14 cellular contexts compared by ENCODE assay signal in genomic region chr2:112033600-112033999, GRCh38. TPM values are rescaled to one million over a fixed set of nuclear protein-coding genes. Genes with fewer than 3 reads are reported as not detected.
DNase-seq lines count a peak whose midpoint lies in the region; ATAC-seq and TF ChIP-seq lines count a peak whose summit lies in the region.
"Had no signal": no experiment of that assay in that cellular context is flagged by ENCODE, and none has a peak within 500 bp of the region (broad histone marks: within the 10 kb centered on the region; RNA-seq: fewer than 3 reads in every experiment).

No MANE protein-coding gene starts in this region.

- H3K79me2 ChIP-seq in PC-9 (ENCODE audit: low read depth) = no peaks in the 10 kb centered on the region

- H3K9me2 ChIP-seq in PC-9 (ENCODE audit: insufficient read depth) = no peaks in the 10 kb centered on the region

- DNase-seq in EL (peak; percentile 73), PC-9 (peak; percentile 36 to 79), omental fat pad (ENCODE audit: low spot score) (no peak), DMS153 treated with DMSO at 0.1 percent for 48 hours (lab: John Stamatoyannopoulos, UW; ENCODE audit: unreplicated experiment) (no peak), NCI-H1092 (lab: John Stamatoyannopoulos, UW) (no peak), putamen (ENCODE audit: low spot score) (no peak)
- DNase-seq: activated CD4-positive, alpha-beta T cell treated with anti-CD3 and anti-CD28 coated beads, Interleukin-2, amount 10 ng/mL, durations not matched to agents 24 days and 14 days; kidney; NCI-H1436; NCI-H69; stimulated activated CD4-positive, alpha-beta T cell treated with anti-CD3 and anti-CD28 coated beads, Interleukin-15, amount 100 ng/mL, for 24 hours had no signal

- H3K27ac ChIP-seq in PC-9 = peak overlapping the region; percentile 79
- H3K27ac ChIP-seq in esophagus (ENCODE audit: low read depth in 2 of 2, low read length in 1 of 2) = peak overlapping the region; percentile 14 to 55

- H2AFZ ChIP-seq in PC-9 = no peak overlapping the region

- TF ChIP-seq CTCF in PC-9 (conservative IDR thresholded peaks at IDR 0.05) (no peak), omental fat pad (IDR thresholded peaks at IDR 0.05) (no peak)

- peaks cover 6% of the 10 kb centered on the region for H3K9me3 ChIP-seq in PC-9 (ENCODE audit: insufficient read depth, low read depth)
- H3K9me3 ChIP-seq in esophagus (ENCODE audit: control insufficient read depth in 2 of 2, insufficient read depth in 1 of 2, low read depth in 1 of 2, low read length in 1 of 2) = no peaks in the 10 kb centered on the region
- H3K9me3 ChIP-seq: gastrocnemius medialis had no signal

- CTCF ChIA-PET in PC-9 (lab: Charles Lee) = no interaction called here

- 25 to 27% methylated on average over 1 of the region's 1 CpG for WGBS in esophagus, 2 donors

- POLR2A ChIA-PET in PC-9 (lab: Charles Lee; ENCODE audit: unreplicated experiment) = no interaction called here

- H3F3A ChIP-seq in PC-9 (ENCODE audit: insufficient read depth, low read depth) = peaks cover 28% of the 10 kb centered on the region

- no peaks in the 10 kb centered on the region for H4K20me1 ChIP-seq in PC-9 (ENCODE audit: insufficient read depth)

- intact Hi-C loops in PC-9 (cut with micrococcal nuclease; ENCODE audit: unreplicated experiment) = loop anchor here (1.0 to 5.0 kb wide), 2 partner anchors 8 to 56 kb away; no protein-coding TSS in a partner anchor

- H3K4me1 ChIP-seq in PC-9 (replicated peaks; ENCODE audit: insufficient read depth) = peaks cover 37% of the 10 kb centered on the region
- H3K4me1 ChIP-seq in esophagus (ENCODE audit: control insufficient read depth in 2 of 2, insufficient read depth in 2 of 2, low read length in 1 of 2) = peaks cover 0 to 3% of the 10 kb centered on the region in 2 donors

- 0 out of 2 replicates have a peak overlapping the region, but pooled peaks have one; percentile 9 for H3K4me3 ChIP-seq in PC-9
- no peak overlapping the region for H3K4me3 ChIP-seq in esophagus (ENCODE audit: low read depth in 1 of 2, low read length in 2 of 2)
- H3K4me3 ChIP-seq: gastrocnemius medialis had no signal

- peak overlapping the region; percentile 57 for H3K4me2 ChIP-seq in PC-9

- BruUV-seq in PC-9 (replicated peaks; lab: Mats Ljungman, UMichigan) = no TSS peak

- H3K36me3 ChIP-seq in PC-9 (ENCODE audit: low read depth) (no peaks in the 10 kb centered on the region), esophagus (ENCODE audit: control insufficient read depth in 2 of 2, insufficient read depth in 2 of 2, low read length in 1 of 2) (no peaks in the 10 kb centered on the region)
- H3K36me3 ChIP-seq: gastrocnemius medialis had no signal

- H3K27me3 ChIP-seq in PC-9 (ENCODE audit: insufficient read depth, low read depth) = no peaks in the 10 kb centered on the region
- no peaks in the 10 kb centered on the region for H3K27me3 ChIP-seq in esophagus (ENCODE audit: control insufficient read depth in 1 of 2, insufficient read depth in 2 of 2, low read length in 2 of 2)
- H3K27me3 ChIP-seq: gastrocnemius medialis had no signal

- ATAC-seq in omental fat pad (ENCODE audit: low FRiP score) (peak; percentile 54), HG03571 (IDR thresholded peaks at IDR 0.05; ENCODE audit: unreplicated experiment) (no peak)

RNA-seq across cellular contexts. Expression of gene TMEM87B, which starts 21.5 kb away (rescaled TPM):
- 20.1 and 24.4 TPM in 2 replicates for total RNA-seq in PC-9 (2021)
- 10 to 100 TPM in 1 of 2 donors, 1 to 10 TPM in 1; 9.1 to 10.1 TPM for polyA plus RNA-seq in esophagus
- total RNA-seq in omental fat pad = 10 to 100 TPM; 18.6 to 24.6 (median 22.6) TPM

Comparison
In these comparisons a context has a peak if more than half of its experiments do, and no peak if none do; other contexts are left out.
1. DNase-seq: peak in EL (single experiment) and PC-9 (2 of 2); none in omental fat pad (single experiment), DMS153 treated with DMSO at 0.1 percent for 48 hours (single experiment), NCI-H1092 (single experiment) and putamen (single experiment).